25 cellular contexts compared by ENCODE assay signal in genomic region chr22:28017558-28017820, GRCh38.
DNase-seq lines count a peak whose midpoint lies in the region; ATAC-seq and TF ChIP-seq lines count a peak whose summit lies in the region.
"Had no signal": no experiment of that assay in that cellular context is flagged by ENCODE, and none has a peak within 500 bp of the region (broad histone marks: within the 10 kb centered on the region; RNA-seq: fewer than 3 reads in every experiment).

No MANE protein-coding gene starts in this region.

- peak overlapping the region; percentile 91 for H3K27ac Mint-ChIP-seq in neural progenitor cell

- no peaks in the 10 kb centered on the region for H3K79me2 ChIP-seq in neural progenitor cell (ENCODE audit: low read depth)

- H3K9ac ChIP-seq in neural progenitor cell, result no peak overlapping the region
- H3K9ac ChIP-seq: BLaER1 treated with 17β-estradiol and CSF1 and Interleukin-3, amounts not matched to agents 10 nM and 100 nM had no signal

- H3K27me3 ChIP-seq in heart right ventricle, result no peaks in the 10 kb centered on the region
- H3K27me3 ChIP-seq in neural progenitor cell, result no peaks in the 10 kb centered on the region
- no peaks in the 10 kb centered on the region for H3K27me3 ChIP-seq in spleen (replicated peaks in 1 of 7)
- H3K27me3 ChIP-seq: BLaER1 treated with 17β-estradiol and CSF1 and Interleukin-3, amounts not matched to agents 10 nM and 100 nM had no signal

- WGBS in heart right ventricle, 2 donors, result 96 to 99% methylated on average over 2 of the region's 2 CpGs
- 93 to 100% (median 95%) methylated on average over 2 of the region's 2 CpGs for WGBS in spleen, 5 donors

- H3K9me3 Mint-ChIP-seq in neural progenitor cell, result no peaks in the 10 kb centered on the region
- H3K9me3 Mint-ChIP-seq: CD8-positive, alpha-beta memory T cell had no signal

- H2AFZ ChIP-seq in neural progenitor cell (replicated peaks), result no peak overlapping the region

- TF ChIP-seq CTCF in heart right ventricle (IDR thresholded peaks at IDR 0.05) (no peak), neural progenitor cell (IDR thresholded peaks at IDR 0.05) (no peak), spleen (IDR thresholded peaks at IDR 0.05 in 8 of 11, conservative IDR thresholded peaks at IDR 0.05 in 3 of 11) (no peak)

- TF ChIP-seq POLR2A in spleen (IDR thresholded peaks at IDR 0.05), result no peak

- H3K36me3 ChIP-seq in heart right ventricle (peaks cover 0 to 23% (median 0%) of the 10 kb centered on the region in 9 donors), neural progenitor cell (no peaks in the 10 kb centered on the region), spleen (peaks cover 0 to 11% (median 0%) of the 10 kb centered on the region in 6 donors)
- H3K36me3 ChIP-seq: BLaER1 treated with 17β-estradiol and CSF1 and Interleukin-3, amounts not matched to agents 10 nM and 100 nM; HAP-1 had no signal

- no peak overlapping the region for H3K4me3 ChIP-seq in heart right ventricle
- no peak overlapping the region for H3K4me3 ChIP-seq in neural progenitor cell
- no peak overlapping the region for H3K4me3 ChIP-seq in spleen
- H3K4me3 ChIP-seq: BLaER1 treated with 17β-estradiol and CSF1 and Interleukin-3, amounts not matched to agents 10 nM and 100 nM; HAP-1; SK-N-MC had no signal

- peaks cover 4 to 49% (median 18%) of the 10 kb centered on the region in 9 donors for H3K4me1 ChIP-seq in heart right ventricle
- peaks cover 50% of the 10 kb centered on the region for H3K4me1 ChIP-seq in neural progenitor cell
- H3K4me1 ChIP-seq in spleen, result peaks cover 6 to 40% (median 14%) of the 10 kb centered on the region in 6 donors
- H3K4me1 ChIP-seq: HAP-1 had no signal

- H3K36me3 Mint-ChIP-seq in neural progenitor cell, result peaks cover 6% of the 10 kb centered on the region
- H3K36me3 Mint-ChIP-seq: CD8-positive, alpha-beta memory T cell had no signal

- peaks cover 32% of the 10 kb centered on the region for H3F3A ChIP-seq in neural progenitor cell (ENCODE audit: low read depth)

- intact Hi-C loops in left ventricle myocardium superior (cut with micrococcal nuclease), result no loop called here
- intact Hi-C loops in heart right ventricle (cut with DNase I), result loop anchor here in 1 of 10 donors (10.0 kb wide), 1 partner anchor 1263 kb away; no protein-coding TSS in a partner anchor
- intact Hi-C loops in spleen (cut with DNase I; ENCODE audit: low total_unique reads), result no loop called here

- H3K4me2 ChIP-seq in neural progenitor cell, result no peak overlapping the region

- H3K27me3 Mint-ChIP-seq in neural progenitor cell (ENCODE audit: insufficient read depth, low read depth), result peaks cover 26% of the 10 kb centered on the region

- H3K9me3 ChIP-seq in heart right ventricle, result no peaks in the 10 kb centered on the region
- H3K9me3 ChIP-seq in neural progenitor cell (ENCODE audit: low read depth), result no peaks in the 10 kb centered on the region
- no peaks in the 10 kb centered on the region for H3K9me3 ChIP-seq in spleen
- H3K9me3 ChIP-seq: BLaER1 treated with 17β-estradiol and CSF1 and Interleukin-3, amounts not matched to agents 10 nM and 100 nM; HAP-1 had no signal

- peaks cover 90% of the 10 kb centered on the region for H3K4me1 Mint-ChIP-seq in neural progenitor cell
- H3K4me1 Mint-ChIP-seq: CD8-positive, alpha-beta memory T cell had no signal

- DNase-seq in NCI-H146 (lab: John Stamatoyannopoulos, UW), result peak; percentile 20
- no peak for DNase-seq in NCI-H146 treated with DMSO at 0.1 percent for 48 hours (lab: John Stamatoyannopoulos, UW; ENCODE audit: unreplicated experiment)
- peak; percentile 0 for DNase-seq in left ventricle myocardium superior
- no peak for DNase-seq in heart right ventricle
- DNase-seq in neural progenitor cell (ENCODE audit: low spot score), result no peak
- DNase-seq in spleen, result no peak
- no peak for DNase-seq in NOMO-1 (lab: John Stamatoyannopoulos, UW; ENCODE audit: unreplicated experiment in 2 of 2)
- DNase-seq: ACHN; Calu3; CD8-positive, alpha-beta memory T cell; DMS153; KBM-7; NCI-H1092; NCI-H1436; NCI-H2029; NCI-H226; NCI-H510A treated with DMSO at 0.1 percent for 48 hours; NCI-H774; OCI-M1; SHP77 had no signal

- no peak for ATAC-seq in left ventricle myocardium superior
- ATAC-seq in heart right ventricle, result no peak
- ATAC-seq in GM21390 (IDR thresholded peaks at IDR 0.05; ENCODE audit: unreplicated experiment), result no peak

- H3K27ac ChIP-seq in heart right ventricle, result no peak overlapping the region
- no peak overlapping the region for H3K27ac ChIP-seq in neural progenitor cell
- H3K27ac ChIP-seq in spleen, result no peak overlapping the region
- H3K27ac ChIP-seq: 22Rv1; BLaER1 treated with 17β-estradiol and CSF1 and Interleukin-3, amounts not matched to agents 10 nM and 100 nM; SK-N-MC had no signal

- H3K4me3 Mint-ChIP-seq in neural progenitor cell, result peak overlapping the region; percentile 33
- H3K4me3 Mint-ChIP-seq: CD8-positive, alpha-beta memory T cell had no signal

- H4K20me1 ChIP-seq in neural progenitor cell (ENCODE audit: low read depth), result peaks cover 21% of the 10 kb centered on the region

Comparison
In these comparisons a context has a peak if more than half of its experiments do, and no peak if none do; other contexts are left out.
1. DNase-seq: peak in NCI-H146 (single experiment) and left ventricle myocardium superior (single experiment); none in NCI-H146 treated with DMSO at 0.1 percent for 48 hours (single experiment), heart right ventricle (0 of 2), neural progenitor cell (single experiment), spleen (single experiment) and NOMO-1 (0 of 2).